Comparison of ENCODE assay signal across 14 cellular contexts in genomic region chr17:2064147-2064489, GRCh38. TPM values are rescaled to one million over a fixed set of nuclear protein-coding genes. Genes with fewer than 3 reads are reported as not detected.
DNase-seq lines count a peak whose midpoint lies in the region; ATAC-seq and TF ChIP-seq lines count a peak whose summit lies in the region.
"Had no signal": no experiment of that assay in that cellular context is flagged by ENCODE, and none has a peak within 500 bp of the region (broad histone marks: within the 10 kb centered on the region; RNA-seq: fewer than 3 reads in every experiment).

No MANE protein-coding gene starts in this region.

- CTCF ChIA-PET in A673 (lab: Charles Lee): interaction anchor here (1.2 kb wide), 1 partner anchor 10 kb away, joined by 5 read pairs; no protein-coding TSS in a partner anchor

- no TSS peak for BruUV-seq in A673 (replicated peaks; lab: Mats Ljungman, UMichigan)

- peak overlapping the region; percentile 62 for H3K27ac ChIP-seq in A673 (ENCODE audit: low read depth, low read length, poor library complexity, severe bottlenecking)
- H3K27ac ChIP-seq in esophagus (ENCODE audit: low read depth in 2 of 2, low read length in 1 of 2): peak overlapping the region; percentile 67 to 73
- peak overlapping the region; percentile 97 for H3K27ac ChIP-seq in osteoblast (ENCODE audit: low read depth, low read length)
- H3K27ac ChIP-seq: HL-60 had no signal

- H4K20me1 ChIP-seq in osteoblast (ENCODE audit: insufficient read depth, low read length): no peaks in the 10 kb centered on the region

- peaks cover 21% of the 10 kb centered on the region for H3K36me3 ChIP-seq in A673 (ENCODE audit: insufficient read depth, low read length, poor library complexity, severe bottlenecking)
- peaks cover 9 to 39% of the 10 kb centered on the region in 2 donors for H3K36me3 ChIP-seq in esophagus (ENCODE audit: control insufficient read depth in 2 of 2, insufficient read depth in 2 of 2, low read length in 1 of 2)
- H3K36me3 ChIP-seq in osteoblast (ENCODE audit: insufficient read depth, low read length): peaks cover 51% of the 10 kb centered on the region

- no peaks in the 10 kb centered on the region for H3K27me3 ChIP-seq in A673 (replicated peaks; ENCODE audit: insufficient read depth, low read depth, low read length, poor library complexity)
- H3K27me3 ChIP-seq in esophagus (ENCODE audit: control insufficient read depth in 1 of 2, insufficient read depth in 2 of 2, low read length in 2 of 2): no peaks in the 10 kb centered on the region
- no peaks in the 10 kb centered on the region for H3K27me3 ChIP-seq in osteoblast (ENCODE audit: insufficient read depth, low read length)

- H3K9me3 ChIP-seq in A673 (ENCODE audit: low read depth, low read length, poor library complexity, severe bottlenecking): no peaks in the 10 kb centered on the region
- H3K9me3 ChIP-seq in esophagus (ENCODE audit: control insufficient read depth in 2 of 2, insufficient read depth in 1 of 2, low read depth in 1 of 2, low read length in 1 of 2): peaks cover 0 to 3% of the 10 kb centered on the region in 2 donors
- H3K9me3 ChIP-seq in osteoblast (ENCODE audit: low read depth, low read length): no peaks in the 10 kb centered on the region

- no peak overlapping the region for H3K4me2 ChIP-seq in osteoblast (ENCODE audit: insufficient read depth, low read length)

- no peaks in the 10 kb centered on the region for H3K9me3 Mint-ChIP-seq in IgD-negative memory B cell
- H3K9me3 Mint-ChIP-seq: CD14-positive monocyte had no signal

- intact Hi-C loops in A673 (cut with micrococcal nuclease; ENCODE audit: unreplicated experiment): no loop called here

- H3K79me2 ChIP-seq in osteoblast (ENCODE audit: insufficient read depth, low read length): peaks cover 7% of the 10 kb centered on the region

- ATAC-seq in GM21381 (IDR thresholded peaks at IDR 0.05; ENCODE audit: unreplicated experiment) (no peak), HG03196 (IDR thresholded peaks at IDR 0.05; ENCODE audit: unreplicated experiment) (no peak), HG02610 (IDR thresholded peaks at IDR 0.05; ENCODE audit: unreplicated experiment) (no peak)

- 67 to 69% methylated on average over 5 of the region's 5 CpGs for WGBS in esophagus, 2 donors

- DNase-seq in A673 (ENCODE audit: low spot score): no peak
- DNase-seq in osteoblast (ENCODE audit: insufficient read length, low spot score, missing footprints): peak; percentile 71
- no peak for DNase-seq in D341Med (ENCODE audit: low spot score)
- DNase-seq: activated CD4-positive, alpha-beta T cell treated with anti-CD3 and anti-CD28 coated beads for 4 hours; NCI-H69; retina had no signal

- H2AFZ ChIP-seq in osteoblast (ENCODE audit: low read length): no peak overlapping the region

- H3K27me3 Mint-ChIP-seq in IgD-negative memory B cell: peaks cover 4% of the 10 kb centered on the region

- H3K4me1 ChIP-seq in A673 (ENCODE audit: insufficient read depth, low read length, poor library complexity, severe bottlenecking) (peaks cover 30% of the 10 kb centered on the region), esophagus (ENCODE audit: control insufficient read depth in 2 of 2, insufficient read depth in 2 of 2, low read length in 1 of 2) (peaks cover 8 to 16% of the 10 kb centered on the region in 2 donors), osteoblast (ENCODE audit: insufficient read depth, low read length) (peaks cover 72% of the 10 kb centered on the region)

- no peak for TF ChIP-seq CTCF in A673 (conservative IDR thresholded peaks at IDR 0.05; ENCODE audit: low read depth, low read length)
- TF ChIP-seq CTCF in osteoblast (IDR thresholded peaks at IDR 0.05; ENCODE audit: extremely low read depth, low read depth, low read length): no peak

- H3K36me3 Mint-ChIP-seq in IgD-negative memory B cell: peaks cover 9% of the 10 kb centered on the region

- H3K4me1 Mint-ChIP-seq in IgD-negative memory B cell: peaks cover 21 to 35% (median 24%) of the 10 kb centered on the region in 3 donors

- peak overlapping the region; percentile 57 to 93 (median 67) for H3K27ac Mint-ChIP-seq in IgD-negative memory B cell

- POLR2A ChIA-PET in A673 (lab: Charles Lee; ENCODE audit: low non-redundant PET): no interaction called here

- peak overlapping the region in 3 of 4 donors; percentile 33 to 86 (median 84) for H3K4me3 Mint-ChIP-seq in IgD-negative memory B cell
- H3K4me3 Mint-ChIP-seq: CD14-positive monocyte had no signal

- no peak overlapping the region for H3K4me3 ChIP-seq in A673 (ENCODE audit: low read depth, low read length, poor library complexity, severe bottlenecking)
- H3K4me3 ChIP-seq in esophagus (ENCODE audit: low read depth in 1 of 2, low read length in 2 of 2): no peak overlapping the region
- no peak overlapping the region for H3K4me3 ChIP-seq in osteoblast (ENCODE audit: insufficient read depth, low read length)

RNA-seq across cellular contexts. Expression of gene HIC1, which starts 9.2 kb away (rescaled TPM):
- 0.84 and 1.5 TPM in 2 replicates for total RNA-seq in A673 (2021)
- 0.88 TPM for polyA plus RNA-seq in IgD-negative memory B cell
- 1 to 10 TPM; 1.4 to 1.6 TPM for polyA plus RNA-seq in esophagus
- 18.5 and 19.7 TPM in 2 replicates for total RNA-seq in osteoblast

RNA-seq across cellular contexts. Expression of gene OVCA2, which starts 22.3 kb away (rescaled TPM):
- total RNA-seq in A673 (2021) (30.7 and 33.1 TPM in 2 replicates), osteoblast (59.0 and 61.3 TPM in 2 replicates)
- polyA plus RNA-seq in IgD-negative memory B cell (62.5 TPM), esophagus (10 to 100 TPM; 38.4 to 55.6 TPM)

RNA-seq across cellular contexts. Expression of gene DPH1, which starts 34.2 kb away (rescaled TPM):
- 51.1 and 60.8 TPM in 2 replicates for total RNA-seq in A673 (2021)
- polyA plus RNA-seq in IgD-negative memory B cell: 34.4 TPM
- polyA plus RNA-seq in esophagus: 10 to 100 TPM; 18.8 to 21.0 TPM
- 52.7 and 63.7 TPM in 2 replicates for total RNA-seq in osteoblast

RNA-seq across cellular contexts. Expression of gene RTN4RL1, which starts 39.0 kb away (rescaled TPM):
- total RNA-seq in A673 (2021): 0.80 and 1.0 TPM in 2 replicates
- polyA plus RNA-seq in IgD-negative memory B cell: 0.44 TPM
- polyA plus RNA-seq in esophagus: 1 to 10 TPM in 1 of 2 donors, under 1 TPM in 1; 0.89 to 2.0 TPM
- total RNA-seq in osteoblast: 1.1 and 1.5 TPM in 2 replicates
- total RNA-seq: kidney epithelial cell had no signal
